38 cellular contexts compared by ENCODE assay signal in genomic region chr2:227632827-227633226, GRCh38. TPM values are rescaled to one million over a fixed set of nuclear protein-coding genes. Genes with fewer than 3 reads are reported as not detected.
"Had no signal": no experiment of that assay in that cellular context is flagged by ENCODE, and none has a peak within 500 bp of the region (broad histone marks: within the 10 kb centered on the region; RNA-seq: fewer than 3 reads in every experiment).

No MANE protein-coding gene starts in this region.

- H3K4me1 Mint-ChIP-seq: activated B cell treated with CpG ODN at 0.5 μM for 24 hours; activated CD4-positive, alpha-beta T cell treated with anti-CD3 and anti-CD28 coated beads, Interleukin-2, amount 10 ng/mL, durations not matched to agents 24 days and 14 days; central memory CD8-positive, alpha-beta T cell had no signal

- H3K4me3 Mint-ChIP-seq: activated B cell treated with CpG ODN at 0.5 μM for 24 hours; activated CD4-positive, alpha-beta memory T cell treated with anti-CD3 and anti-CD28 coated beads for 36 hours; activated CD4-positive, alpha-beta T cell treated with anti-CD3 and anti-CD28 coated beads, Interleukin-2, amount 10 ng/mL, durations not matched to agents 24 days and 14 days; activated CD8-positive, alpha-beta T cell treated with anti-CD3 and anti-CD28 coated beads for 36 hours; activated naive CD4-positive, alpha-beta T cell treated with anti-CD3 and anti-CD28 coated beads for 36 hours; activated naive CD8-positive, alpha-beta T cell treated with anti-CD3 and anti-CD28 coated beads for 36 hours; central memory CD8-positive, alpha-beta T cell; T-helper 1 cell treated with Interleukin-12 subunit alpha and Interleukin-12 subunit beta and Interleukin-4 antibody, amounts not matched to agents 30 μg/mL and 1 μg/mL, for 36 hours; T-helper 2 cell treated with Interferon-gamma antibody and Interleukin-4, amounts not matched to agents 5 μg/mL and 100 μg/mL, for 36 hours had no signal

- H3K36me3 ChIP-seq: adrenal gland, brain microvascular endothelial cell, breast epithelium, cardiac muscle cell had no signal

- H3K9me3 ChIP-seq: adrenal gland, body of pancreas, breast epithelium had no signal

- H3K36me3 Mint-ChIP-seq: activated CD4-positive, alpha-beta memory T cell treated with anti-CD3 and anti-CD28 coated beads for 36 hours; activated naive CD4-positive, alpha-beta T cell treated with anti-CD3 and anti-CD28 coated beads, Interleukin-2, amount 50 U/mL, for 72 hours; activated naive CD8-positive, alpha-beta T cell treated with anti-CD3 and anti-CD28 coated beads for 36 hours had no signal

- ATAC-seq: activated CD8-positive, alpha-beta T cell treated with anti-CD3 and anti-CD28 coated beads for 36 hours; activated naive CD4-positive, alpha-beta T cell treated with anti-CD3 and anti-CD28 coated beads, Interleukin-2, amount 50 U/mL, for 72 hours; body of pancreas had no signal

- H3K9me3 Mint-ChIP-seq: activated B cell treated with CpG ODN at 0.5 μM for 24 hours; activated CD4-positive, alpha-beta memory T cell treated with anti-CD3 and anti-CD28 coated beads for 36 hours; activated CD4-positive, alpha-beta T cell treated with anti-CD3 and anti-CD28 coated beads, Interleukin-2, amount 10 ng/mL, durations not matched to agents 24 days and 14 days; activated CD8-positive, alpha-beta T cell treated with anti-CD3 and anti-CD28 coated beads for 36 hours; activated naive CD4-positive, alpha-beta T cell treated with anti-CD3 and anti-CD28 coated beads for 36 hours; activated naive CD4-positive, alpha-beta T cell treated with anti-CD3 and anti-CD28 coated beads, Interleukin-2, amount 50 U/mL, for 72 hours; activated naive CD8-positive, alpha-beta T cell treated with anti-CD3 and anti-CD28 coated beads for 36 hours; central memory CD8-positive, alpha-beta T cell; T-helper 1 cell treated with Interleukin-12 subunit alpha and Interleukin-12 subunit beta and Interleukin-4 antibody, amounts not matched to agents 30 μg/mL and 1 μg/mL, for 36 hours; T-helper 2 cell treated with Interferon-gamma antibody and Interleukin-4, amounts not matched to agents 5 μg/mL and 100 μg/mL, for 36 hours had no signal

- H3K27ac Mint-ChIP-seq: activated B cell treated with CpG ODN at 0.5 μM for 24 hours; activated CD4-positive, alpha-beta memory T cell treated with anti-CD3 and anti-CD28 coated beads for 36 hours; activated CD4-positive, alpha-beta T cell treated with anti-CD3 and anti-CD28 coated beads, Interleukin-2, amount 10 ng/mL, durations not matched to agents 24 days and 14 days; activated CD8-positive, alpha-beta T cell treated with anti-CD3 and anti-CD28 coated beads for 36 hours; activated naive CD4-positive, alpha-beta T cell treated with anti-CD3 and anti-CD28 coated beads for 36 hours; activated naive CD4-positive, alpha-beta T cell treated with anti-CD3 and anti-CD28 coated beads, Interleukin-2, amount 50 U/mL, for 72 hours; activated naive CD8-positive, alpha-beta T cell treated with anti-CD3 and anti-CD28 coated beads for 36 hours; T-helper 1 cell treated with Interleukin-12 subunit alpha and Interleukin-12 subunit beta and Interleukin-4 antibody, amounts not matched to agents 30 μg/mL and 1 μg/mL, for 36 hours; T-helper 2 cell treated with Interferon-gamma antibody and Interleukin-4, amounts not matched to agents 5 μg/mL and 100 μg/mL, for 36 hours had no signal

- H3K4me3 ChIP-seq: adrenal gland, body of pancreas, breast epithelium, cardiac muscle cell had no signal

- FAIRE-seq: astrocyte, TTC549 had no signal

- H3K27me3 ChIP-seq: body of pancreas, brain microvascular endothelial cell, breast epithelium, cardiac muscle cell had no signal

- H3K27ac ChIP-seq: adrenal gland, body of pancreas, brain microvascular endothelial cell, breast epithelium, cardiac muscle cell, VCaP had no signal

- DNase-seq: activated B cell treated with CpG ODN at 0.5 μM for 24 hours; activated CD4-positive, alpha-beta memory T cell treated with anti-CD3 and anti-CD28 coated beads for 36 hours; activated CD4-positive, alpha-beta T cell treated with anti-CD3 and anti-CD28 coated beads for 4 hours; activated CD4-positive, alpha-beta T cell treated with anti-CD3 and anti-CD28 coated beads, Interleukin-2, amount 10 ng/mL, durations not matched to agents 24 days and 14 days; activated CD4-positive, alpha-beta T cell treated with anti-CD3 and anti-CD28 coated beads, Interleukin-2, amount 50 U/mL, for 1 hour; activated CD4-positive, alpha-beta T cell treated with anti-CD3 and anti-CD28 coated beads, Interleukin-2, amount 50 U/mL, for 4 hours; activated CD4-positive, CD25-positive, alpha-beta regulatory T cell treated with anti-CD3 and anti-CD28 coated beads, Interleukin-2, amount 50 U/mL, for 72 hours; activated CD8-positive, alpha-beta memory T cell treated with anti-CD3 and anti-CD28 coated beads, Interleukin-2, amount 50 U/mL, for 4 hours; activated CD8-positive, alpha-beta T cell treated with anti-CD3 and anti-CD28 coated beads for 36 hours; activated effector memory CD4-positive, alpha-beta T cell treated with anti-CD3 and anti-CD28 coated beads, Interleukin-2, amount 50 U/mL, for 16 hours; activated gamma-delta T cell treated with Interleukin-2 at 50 U/mL for 16 hours; activated naive CD4-positive, alpha-beta T cell; activated naive CD4-positive, alpha-beta T cell treated with anti-CD3 and anti-CD28 coated beads for 36 hours; activated naive CD4-positive, alpha-beta T cell treated with anti-CD3 and anti-CD28 coated beads, Interleukin-2, amount 50 U/mL, for 16 hours; activated naive CD8-positive, alpha-beta T cell treated with anti-CD3 and anti-CD28 coated beads for 36 hours; activated T-cell treated with anti-CD3 and anti-CD28 coated beads for 4 hours; activated T-cell treated with anti-CD3 and anti-CD28 coated beads, Interleukin-2, amount 50 U/mL, for 1 hour; activated T-cell treated with anti-CD3 and anti-CD28 coated beads, Interleukin-2, amount 50 U/mL, for 48 hours; adrenal gland; amniotic stem cell; aorta; body of pancreas; brain microvascular endothelial cell; caudate nucleus; cerebellar nuclear complex; T-helper 2 cell; T-helper 9 cell had no signal

- H3K4me1 ChIP-seq: adrenal gland, body of pancreas, breast epithelium had no signal

RNA-seq across cellular contexts. Expression of gene SCYGR4, which starts 15.5 kb away (rescaled TPM):
- total RNA-seq: activated B cell treated with CpG ODN at 0.5 μM for 24 hours; activated CD4-positive, alpha-beta memory T cell treated with anti-CD3 and anti-CD28 coated beads for 36 hours; activated CD4-positive, alpha-beta T cell treated with anti-CD3 and anti-CD28 coated beads, Interleukin-2, amount 10 ng/mL, durations not matched to agents 24 days and 14 days; activated CD8-positive, alpha-beta memory T cell treated with anti-CD3 and anti-CD28 coated beads for 36 hours; activated CD8-positive, alpha-beta T cell treated with anti-CD3 and anti-CD28 coated beads for 36 hours; activated naive CD4-positive, alpha-beta T cell treated with anti-CD3 and anti-CD28 coated beads for 36 hours; activated naive CD4-positive, alpha-beta T cell treated with anti-CD3 and anti-CD28 coated beads, Interleukin-2, amount 50 U/mL, for 72 hours; activated naive CD8-positive, alpha-beta T cell treated with anti-CD3 and anti-CD28 coated beads for 36 hours; adrenal gland; aorta; astrocyte; body of pancreas; breast epithelium; cardiac muscle cell; chondrocyte had no signal
- polyA plus RNA-seq: adrenal gland, aorta, cardiac muscle cell had no signal

RNA-seq across cellular contexts. Expression of gene SCYGR3, which starts 18.2 kb away (rescaled TPM):
- total RNA-seq: activated B cell treated with CpG ODN at 0.5 μM for 24 hours; activated CD4-positive, alpha-beta memory T cell treated with anti-CD3 and anti-CD28 coated beads for 36 hours; activated CD4-positive, alpha-beta T cell treated with anti-CD3 and anti-CD28 coated beads, Interleukin-2, amount 10 ng/mL, durations not matched to agents 24 days and 14 days; activated CD8-positive, alpha-beta memory T cell treated with anti-CD3 and anti-CD28 coated beads for 36 hours; activated CD8-positive, alpha-beta T cell treated with anti-CD3 and anti-CD28 coated beads for 36 hours; activated naive CD4-positive, alpha-beta T cell treated with anti-CD3 and anti-CD28 coated beads for 36 hours; activated naive CD4-positive, alpha-beta T cell treated with anti-CD3 and anti-CD28 coated beads, Interleukin-2, amount 50 U/mL, for 72 hours; activated naive CD8-positive, alpha-beta T cell treated with anti-CD3 and anti-CD28 coated beads for 36 hours; adrenal gland; aorta; astrocyte; body of pancreas; breast epithelium; cardiac muscle cell; chondrocyte had no signal
- polyA plus RNA-seq: adrenal gland, aorta, cardiac muscle cell had no signal

RNA-seq across cellular contexts. Expression of gene SCYGR5, which starts 33.8 kb away (rescaled TPM):
- total RNA-seq: activated B cell treated with CpG ODN at 0.5 μM for 24 hours; activated CD4-positive, alpha-beta memory T cell treated with anti-CD3 and anti-CD28 coated beads for 36 hours; activated CD4-positive, alpha-beta T cell treated with anti-CD3 and anti-CD28 coated beads, Interleukin-2, amount 10 ng/mL, durations not matched to agents 24 days and 14 days; activated CD8-positive, alpha-beta memory T cell treated with anti-CD3 and anti-CD28 coated beads for 36 hours; activated CD8-positive, alpha-beta T cell treated with anti-CD3 and anti-CD28 coated beads for 36 hours; activated naive CD4-positive, alpha-beta T cell treated with anti-CD3 and anti-CD28 coated beads for 36 hours; activated naive CD4-positive, alpha-beta T cell treated with anti-CD3 and anti-CD28 coated beads, Interleukin-2, amount 50 U/mL, for 72 hours; activated naive CD8-positive, alpha-beta T cell treated with anti-CD3 and anti-CD28 coated beads for 36 hours; adrenal gland; aorta; astrocyte; body of pancreas; breast epithelium; cardiac muscle cell; chondrocyte had no signal
- polyA plus RNA-seq: adrenal gland, aorta, cardiac muscle cell had no signal

RNA-seq across cellular contexts. Expression of gene SCYGR2, which starts 34.1 kb away (rescaled TPM):
- total RNA-seq: activated B cell treated with CpG ODN at 0.5 μM for 24 hours; activated CD4-positive, alpha-beta memory T cell treated with anti-CD3 and anti-CD28 coated beads for 36 hours; activated CD4-positive, alpha-beta T cell treated with anti-CD3 and anti-CD28 coated beads, Interleukin-2, amount 10 ng/mL, durations not matched to agents 24 days and 14 days; activated CD8-positive, alpha-beta memory T cell treated with anti-CD3 and anti-CD28 coated beads for 36 hours; activated CD8-positive, alpha-beta T cell treated with anti-CD3 and anti-CD28 coated beads for 36 hours; activated naive CD4-positive, alpha-beta T cell treated with anti-CD3 and anti-CD28 coated beads for 36 hours; activated naive CD4-positive, alpha-beta T cell treated with anti-CD3 and anti-CD28 coated beads, Interleukin-2, amount 50 U/mL, for 72 hours; activated naive CD8-positive, alpha-beta T cell treated with anti-CD3 and anti-CD28 coated beads for 36 hours; adrenal gland; aorta; astrocyte; body of pancreas; breast epithelium; cardiac muscle cell; chondrocyte had no signal
- polyA plus RNA-seq: adrenal gland, aorta, cardiac muscle cell had no signal
